14 cellular contexts compared by ENCODE assay signal in the genomic region with DNA sequence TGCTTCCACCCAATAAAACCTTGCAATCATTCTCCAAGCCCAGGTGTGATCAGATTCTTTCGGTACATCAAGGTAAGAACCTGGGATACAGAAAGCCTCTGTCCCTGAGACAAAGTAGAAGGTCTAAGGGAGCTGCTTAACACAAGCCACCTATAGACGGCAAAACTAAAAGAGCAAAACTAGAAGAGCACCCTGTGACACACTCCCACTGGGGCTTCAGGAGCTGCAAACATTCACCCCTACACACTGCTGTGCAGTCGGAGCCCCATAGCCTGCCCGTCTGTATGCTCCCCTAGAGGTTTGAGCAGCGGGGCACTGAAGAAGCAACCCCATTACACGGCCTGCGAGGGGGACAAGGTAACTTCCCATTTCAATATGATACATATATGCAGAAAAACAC.
"Had no signal": no experiment of that assay in that cellular context is flagged by ENCODE, and none has a peak within 500 bp of the region (broad histone marks: within the 10 kb centered on the region; RNA-seq: fewer than 3 reads in every experiment).

No MANE protein-coding gene starts in this region.

- H3K4me3 Mint-ChIP-seq: endodermal cell, immature natural killer cell, mesothelial cell of epicardium, natural killer cell, neural crest cell, type B pancreatic cell had no signal

- H3K27ac Mint-ChIP-seq: endodermal cell, immature natural killer cell, mesothelial cell of epicardium, natural killer cell, type B pancreatic cell had no signal

- DNase-seq: effector CD4-positive, alpha-beta T cell; endodermal cell; erythroblast; foreskin keratinocyte; immature natural killer cell; natural killer cell; nucleus accumbens; ovary; stimulated activated CD4-positive, alpha-beta T cell treated with anti-CD3 and anti-CD28 coated beads, Interleukin-2, amount 100 ng/mL, for 48 hours; stimulated activated naive CD8-positive, alpha-beta T cell treated with anti-CD3 and anti-CD28 coated beads, Interleukin-15, Interleukin-2, amounts not matched to agents 100 U/mL and 50 U/mL, for 24 hours; thyroid gland had no signal

- H3K9me3 Mint-ChIP-seq: endodermal cell, type B pancreatic cell had no signal

- H3K4me1 Mint-ChIP-seq: endodermal cell, immature natural killer cell, natural killer cell, neural crest cell had no signal

- H3K36me3 Mint-ChIP-seq: type B pancreatic cell had no signal

- H3K27me3 Mint-ChIP-seq: type B pancreatic cell had no signal
